In the genomic region with DNA sequence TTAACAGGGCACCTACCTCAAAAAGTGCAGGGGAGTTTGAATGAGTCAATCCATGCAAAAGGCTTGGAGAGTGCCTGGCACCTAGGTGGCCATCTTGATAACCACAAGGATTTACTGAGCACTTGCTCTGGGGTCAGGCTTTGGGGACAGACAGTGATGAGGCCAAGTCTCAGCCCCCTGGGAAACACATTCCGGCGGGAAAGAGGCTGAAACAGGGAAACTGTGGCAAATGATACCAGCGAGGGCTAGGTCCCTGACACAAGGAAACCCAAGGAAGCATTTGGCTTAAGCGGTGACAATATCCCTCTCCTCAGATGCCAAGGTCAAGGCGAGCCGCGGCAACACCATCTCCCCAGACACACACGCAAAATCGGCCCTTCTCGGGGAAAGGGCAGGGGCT, we compare ENCODE assay signal across 12 cellular contexts. TPM values are rescaled to one million over a fixed set of nuclear protein-coding genes. Genes with fewer than 3 reads are reported as not detected.
DNase-seq lines count a peak whose midpoint lies in the region; ATAC-seq and TF ChIP-seq lines count a peak whose summit lies in the region.
"Had no signal": no experiment of that assay in that cellular context is flagged by ENCODE, and none has a peak within 500 bp of the region (broad histone marks: within the 10 kb centered on the region; RNA-seq: fewer than 3 reads in every experiment).

No MANE protein-coding gene starts in this region.

- H3K27ac ChIP-seq in breast epithelium = peak overlapping the region; percentile 48 to 59
- H3K27ac ChIP-seq: pancreas had no signal

- CTCF ChIA-PET in MCF 10A (lab: Yijun Ruan, JAX) = no interaction called here

- H3K4me3 ChIP-seq in breast epithelium (peak overlapping the region; percentile 65 to 72 (median 66)), fibroblast of the aortic adventitia (ENCODE audit: low read depth, low read length) (peak overlapping the region; percentile 96), lower leg skin (ENCODE audit: low read depth, poor library complexity, severe bottlenecking) (no peak overlapping the region), MG63 (no peak overlapping the region; the same call in 1 of the 2 replicates)

- H3K27me3 ChIP-seq in breast epithelium (peaks cover 0 to 12% of the 10 kb centered on the region in 2 donors), MG63 (no peaks in the 10 kb centered on the region)

- no peak for ATAC-seq in HG03354 (IDR thresholded peaks at IDR 0.05; ENCODE audit: poor library complexity, severe bottlenecking, unreplicated experiment)

- BruUV-seq in MCF 10A (replicated peaks; lab: Mats Ljungman, UMichigan) = no TSS peak

- H3K4me3 Mint-ChIP-seq in MCF 10A (ENCODE audit: unreplicated experiment) (no peak overlapping the region), osteocyte (ENCODE audit: unreplicated experiment) (peak overlapping the region; percentile 89)
- H3K4me3 Mint-ChIP-seq: immature natural killer cell had no signal

- H3K4me1 Mint-ChIP-seq in MCF 10A (ENCODE audit: insufficient read depth, unreplicated experiment) = no peaks in the 10 kb centered on the region
- H3K4me1 Mint-ChIP-seq in osteocyte (ENCODE audit: unreplicated experiment) = peaks cover 21% of the 10 kb centered on the region
- H3K4me1 Mint-ChIP-seq: immature natural killer cell had no signal

- TF ChIP-seq POLR2A in breast epithelium (IDR thresholded peaks at IDR 0.05) (no peak), lower leg skin (IDR thresholded peaks at IDR 0.05) (no peak)

- 16 to 23% methylated on average over 10 of the region's 10 CpGs for WGBS in lower leg skin, 2 donors

- TF ChIP-seq CTCF in breast epithelium (IDR thresholded peaks at IDR 0.05) (no peak), MCF 10A (IDR thresholded peaks at IDR 0.05; ENCODE audit: unreplicated experiment) (no peak), fibroblast of the aortic adventitia (IDR thresholded peaks at IDR 0.05; ENCODE audit: insufficient read depth, low read length) (no peak), osteocyte (IDR thresholded peaks at IDR 0.05) (no peak), lower leg skin (IDR thresholded peaks at IDR 0.05) (no peak)

- H3K9me3 ChIP-seq in breast epithelium = no peaks in the 10 kb centered on the region
- no peaks in the 10 kb centered on the region for H3K9me3 ChIP-seq in MG63
- H3K9me3 ChIP-seq: pancreas had no signal

- H3K4me1 ChIP-seq in breast epithelium = no peaks in the 10 kb centered on the region

- H3K9me3 Mint-ChIP-seq in MCF 10A (ENCODE audit: unreplicated experiment) (no peaks in the 10 kb centered on the region), osteocyte (ENCODE audit: unreplicated experiment) (no peaks in the 10 kb centered on the region)

- peaks cover 49% of the 10 kb centered on the region for H3K27me3 Mint-ChIP-seq in MCF 10A (ENCODE audit: insufficient read depth, unreplicated experiment)
- peaks cover 30% of the 10 kb centered on the region for H3K27me3 Mint-ChIP-seq in osteocyte (ENCODE audit: unreplicated experiment)

- DNase-seq in breast epithelium (ENCODE audit: low spot score in 2 of 2) = no peak
- no peak for DNase-seq in MCF 10A (ENCODE audit: unreplicated experiment)
- no peak for DNase-seq in fibroblast of the aortic adventitia (ENCODE audit: low read depth)
- no peak for DNase-seq in osteocyte (ENCODE audit: extremely low spot score, unreplicated experiment)
- no peak for DNase-seq in lower leg skin (ENCODE audit: low spot score in 2 of 2)
- no peak for DNase-seq in SIG-M5 treated with dmso at 0.1 percent for 504 hours (lab: John Stamatoyannopoulos, UW; ENCODE audit: unreplicated experiment)
- DNase-seq in MG63 = no peak
- DNase-seq: AML-193, immature natural killer cell, NCI-H2171 treated with DMSO at 0.1 percent for 48 hours had no signal

- no peaks in the 10 kb centered on the region for H3K36me3 Mint-ChIP-seq in MCF 10A (ENCODE audit: insufficient read depth, unreplicated experiment)
- no peaks in the 10 kb centered on the region for H3K36me3 Mint-ChIP-seq in osteocyte (ENCODE audit: unreplicated experiment)

- intact Hi-C loops in breast epithelium (cut with DNase I; ENCODE audit: low total_unique reads) = no loop called here
- intact Hi-C loops in MCF 10A (cut with micrococcal nuclease) = no loop called here
- intact Hi-C loops in lower leg skin (cut with DNase I; ENCODE audit: low total_unique reads) = no loop called here

- H3K27ac Mint-ChIP-seq in MCF 10A (ENCODE audit: low read depth, unreplicated experiment) (no peak overlapping the region), osteocyte (ENCODE audit: unreplicated experiment) (no peak overlapping the region)
- H3K27ac Mint-ChIP-seq: immature natural killer cell had no signal

- H3K36me3 ChIP-seq in breast epithelium (no peaks in the 10 kb centered on the region), MG63 (no peaks in the 10 kb centered on the region)
- H3K36me3 ChIP-seq: pancreas had no signal

- POLR2A ChIA-PET in MCF 10A (lab: Yijun Ruan, JAX) = no interaction called here

RNA-seq across cellular contexts. Expression of a gene that starts 0.5 kb away (rescaled TPM):
- 1 to 10 TPM; 2.0 to 4.0 (median 3.4) TPM for total RNA-seq in breast epithelium
- total RNA-seq in MCF 10A (2022) = not detected in 2 replicates
- total RNA-seq in fibroblast of the aortic adventitia (ENCODE audit: low replicate concordance) = 53.6 and 85.6 TPM in 2 replicates
- total RNA-seq in osteocyte = 6.6 and 7.4 TPM in 2 replicates
- total RNA-seq in lower leg skin = 1 to 10 TPM in 2 of 4 donors, under 1 TPM in 1, not detected in 1; 0.23 to 1.3 (median 1.2) TPM
- total RNA-seq in MG63 (2014; rRNA removed; shearing (Covaris generic); ENCODE audit: low replicate concordance) = 1.9 and 3.3 TPM in 2 replicates

Comparison
In these comparisons a context has a peak if more than half of its experiments do, and no peak if none do; other contexts are left out.
1. H3K4me3 ChIP-seq: peak in breast epithelium (3 of 3) and fibroblast of the aortic adventitia (single experiment); none in lower leg skin (single experiment) and MG63 (single experiment).